Comparison of ENCODE assay signal across 11 cellular contexts in the genomic region with DNA sequence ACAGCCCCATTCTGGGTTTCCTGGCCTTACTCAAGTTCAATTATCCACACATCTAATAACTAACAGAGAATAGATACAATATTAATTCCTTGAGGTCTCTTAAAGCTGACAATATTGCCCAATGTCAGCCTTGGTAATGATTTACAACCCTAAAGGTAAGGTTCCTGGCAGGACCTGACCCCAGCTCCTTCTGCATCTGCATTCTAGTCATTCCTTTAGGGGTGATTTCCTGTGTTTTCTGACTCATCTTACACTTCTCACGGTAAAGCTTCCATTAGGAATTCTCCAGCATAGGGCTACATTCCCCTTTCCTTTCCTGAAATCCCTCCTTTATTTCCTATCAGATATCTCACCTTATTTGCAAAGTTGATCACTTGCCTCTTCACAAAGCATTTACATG. TPM values are rescaled to one million over a fixed set of nuclear protein-coding genes. Genes with fewer than 3 reads are reported as not detected.
DNase-seq lines count a peak whose midpoint lies in the region; ATAC-seq and TF ChIP-seq lines count a peak whose summit lies in the region.
"Had no signal": no experiment of that assay in that cellular context is flagged by ENCODE, and none has a peak within 500 bp of the region (broad histone marks: within the 10 kb centered on the region; RNA-seq: fewer than 3 reads in every experiment).

No MANE protein-coding gene starts in this region.

- H3K36me3 ChIP-seq in DOHH2 (ENCODE audit: control insufficient read depth, low read length) = no peaks in the 10 kb centered on the region

- peak overlapping the region; percentile 63 for H3K4me3 Mint-ChIP-seq in natural killer cell
- H3K4me3 Mint-ChIP-seq: activated B cell treated with CpG ODN at 0.5 μM for 24 hours had no signal

- no peaks in the 10 kb centered on the region for H3K9me3 Mint-ChIP-seq in natural killer cell
- H3K9me3 Mint-ChIP-seq: activated B cell treated with CpG ODN at 0.5 μM for 24 hours had no signal

- H3K4me1 ChIP-seq in DOHH2 (ENCODE audit: control insufficient read depth, low read length) = peaks cover 9% of the 10 kb centered on the region

- intact Hi-C loops in natural killer cell (cut with micrococcal nuclease) = no loop called here

- peak overlapping the region; percentile 26; the same call in 1 of the 2 replicates for H3K4me3 ChIP-seq in DOHH2 (ENCODE audit: low read length)

- peaks cover 21 to 22% of the 10 kb centered on the region in 2 donors for H3K4me1 Mint-ChIP-seq in natural killer cell

- no peak overlapping the region for H3K27ac ChIP-seq in DOHH2 (ENCODE audit: low read depth, low read length)

- no peaks in the 10 kb centered on the region for H3K9me3 ChIP-seq in DOHH2 (ENCODE audit: control insufficient read depth, insufficient read depth, low read length)

- no peaks in the 10 kb centered on the region for H4K20me1 ChIP-seq in DOHH2 (ENCODE audit: control insufficient read depth, insufficient read depth, low read depth, low read length)

- peak overlapping the region; percentile 39 to 68 for H3K27ac Mint-ChIP-seq in natural killer cell
- H3K27ac Mint-ChIP-seq: activated B cell treated with CpG ODN at 0.5 μM for 24 hours had no signal

- no peaks in the 10 kb centered on the region for H3K27me3 ChIP-seq in DOHH2 (ENCODE audit: control insufficient read depth, low read length)

- H3F3A ChIP-seq in DOHH2 (ENCODE audit: control insufficient read depth, insufficient read depth) = no peaks in the 10 kb centered on the region

- H3K9me2 ChIP-seq in DOHH2 (replicated peaks; ENCODE audit: control insufficient read depth, low read length) = no peaks in the 10 kb centered on the region

- H3K36me3 Mint-ChIP-seq in natural killer cell = peaks cover 26% of the 10 kb centered on the region

- H3K27me3 Mint-ChIP-seq in natural killer cell (ENCODE audit: low read depth in 2 of 2) = no peaks in the 10 kb centered on the region

- peak; percentile 35 for ATAC-seq in HG03354 (IDR thresholded peaks at IDR 0.05; ENCODE audit: poor library complexity, severe bottlenecking, unreplicated experiment)
- no peak for ATAC-seq in natural killer cell
- ATAC-seq in GM21390 (IDR thresholded peaks at IDR 0.05; ENCODE audit: unreplicated experiment) = no peak

- TF ChIP-seq CTCF in DOHH2 (IDR thresholded peaks at IDR 0.05; ENCODE audit: low read depth, low read length, poor library complexity, severe bottlenecking) (no peak), natural killer cell (IDR thresholded peaks at IDR 0.05) (no peak)

- H3K4me2 ChIP-seq in DOHH2 (ENCODE audit: low read length) = peak overlapping the region; percentile 43

- DNase-seq in amniotic epithelial cell (ENCODE audit: low read depth) (peak; percentile 55), natural killer cell (no peak), COR-L47 (lab: John Stamatoyannopoulos, UW) (no peak), dedifferentiated amniotic fluid mesenchymal stem cell (ENCODE audit: extremely low spot score) (no peak), NCI-H524 treated with DMSO at 0.1 percent for 48 hours (lab: John Stamatoyannopoulos, UW) (no peak)
- DNase-seq: activated B cell treated with CpG ODN at 0.5 μM for 24 hours, NCI-H1930 had no signal

- H3K79me2 ChIP-seq in DOHH2 (ENCODE audit: control insufficient read depth, low read length) = no peaks in the 10 kb centered on the region

RNA-seq across cellular contexts. Expression of a gene that starts 9.3 kb away (rescaled TPM):
- total RNA-seq in natural killer cell = 10 to 100 TPM in 2 of 3 donors, 1 to 10 TPM in 1; 7.2 to 14.6 (median 10.9) TPM
- total RNA-seq: activated B cell treated with CpG ODN at 0.5 μM for 24 hours, osteocyte had no signal

RNA-seq across cellular contexts. Expression of a gene that starts 59.2 kb away (rescaled TPM):
- 10 to 100 TPM; 60.0 to 92.2 (median 74.3) TPM for total RNA-seq in natural killer cell
